In the genomic region with DNA sequence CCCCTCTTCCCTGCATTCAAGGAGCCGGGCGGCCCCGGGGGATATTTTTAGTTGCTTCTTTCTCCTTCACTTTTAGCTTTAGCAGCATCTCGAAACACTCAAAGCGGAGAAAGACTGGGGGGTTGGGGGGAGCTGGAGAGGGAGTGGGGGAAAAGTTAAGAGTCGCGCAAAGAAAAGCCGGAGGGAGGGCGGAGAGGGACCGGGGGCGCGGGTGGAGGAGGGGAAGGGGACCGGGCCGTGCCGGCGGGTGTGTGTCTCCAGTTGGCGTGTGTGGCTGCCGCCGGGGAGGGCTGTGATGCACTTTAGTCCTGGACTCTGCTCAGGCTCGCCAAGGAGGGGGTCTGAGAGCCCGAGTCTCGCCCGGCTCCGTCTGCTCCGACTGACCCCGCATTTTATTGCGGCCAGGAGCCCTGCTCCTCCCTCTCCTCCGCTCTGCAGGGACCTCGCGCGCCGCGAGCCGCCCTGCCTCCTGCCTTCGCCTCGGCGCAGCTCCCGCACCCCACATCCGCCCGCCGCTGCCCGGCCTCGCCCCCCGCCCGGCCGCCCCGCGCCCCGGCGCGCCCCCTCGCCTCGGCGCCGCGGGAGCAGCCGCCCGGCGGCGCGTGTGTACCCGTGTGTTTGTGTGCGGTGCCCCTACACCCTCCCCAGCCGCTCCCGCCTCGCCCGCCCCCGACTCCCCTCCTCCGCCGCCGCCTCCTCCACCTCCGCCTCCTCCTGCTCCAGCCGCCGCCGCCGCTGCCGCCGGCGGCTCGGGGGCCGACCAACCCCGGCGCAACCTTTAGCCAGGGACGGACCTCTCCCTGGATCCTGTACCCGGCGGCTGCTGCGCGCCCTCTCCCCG, we compare ENCODE assay signal across 1 cellular context.
TF ChIP-seq lines count a peak whose summit lies in the region.

No MANE protein-coding gene starts in this region.

TF ChIP-seq in SK-N-SH, 30 proteins besides CTCF, POLR2A, EP300 and RAD21 (continued from another document):
- TF ChIP-seq, protein P1, sequence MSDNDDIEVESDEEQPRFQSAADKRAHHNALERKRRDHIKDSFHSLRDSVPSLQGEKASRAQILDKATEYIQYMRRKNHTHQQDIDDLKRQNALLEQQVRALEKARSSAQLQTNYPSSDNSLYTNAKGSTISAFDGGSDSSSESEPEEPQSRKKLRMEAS (IDR thresholded peaks at IDR 0.05; ENCODE audit: low read depth), result no peak; the same call in 1 of the 2 replicates
- TF ChIP-seq CHD2 (IDR thresholded peaks at IDR 0.05; ENCODE audit: low read length, partially characterized antibody), result peak; percentile 32
- TF ChIP-seq ELF1 (IDR thresholded peaks at IDR 0.05), result no peak
- TF ChIP-seq, protein P2, sequence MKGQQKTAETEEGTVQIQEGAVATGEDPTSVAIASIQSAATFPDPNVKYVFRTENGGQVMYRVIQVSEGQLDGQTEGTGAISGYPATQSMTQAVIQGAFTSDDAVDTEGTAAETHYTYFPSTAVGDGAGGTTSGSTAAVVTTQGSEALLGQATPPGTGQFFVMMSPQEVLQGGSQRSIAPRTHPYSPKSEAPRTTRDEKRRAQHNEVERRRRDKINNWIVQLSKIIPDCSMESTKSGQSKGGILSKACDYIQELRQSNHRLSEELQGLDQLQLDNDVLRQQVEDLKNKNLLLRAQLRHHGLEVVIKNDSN (IDR thresholded peaks at IDR 0.05; ENCODE audit: borderline replicate concordance, low read depth), result no peak; the same call in 1 of the 2 replicates
- no peak for TF ChIP-seq NFIC (IDR thresholded peaks at IDR 0.05; ENCODE audit: borderline replicate concordance)
- 0 out of 2 replicates have a peak, but pooled peaks have one; percentile 1 for TF ChIP-seq TCF12 (IDR thresholded peaks at IDR 0.05)
- no peak for TF ChIP-seq RCOR1 (IDR thresholded peaks at IDR 0.05; ENCODE audit: low read length)
- 0 out of 2 replicates have a peak, but pooled peaks have one; percentile 5 for TF ChIP-seq MXI1 (IDR thresholded peaks at IDR 0.05; ENCODE audit: low read depth, low read length)
- TF ChIP-seq RXRA (IDR thresholded peaks at IDR 0.05; ENCODE audit: borderline replicate concordance, low read depth), result no peak
- TF ChIP-seq FOXJ3 (CRISPR knock-in tag; IDR thresholded peaks at IDR 0.05), result no peak
- TF ChIP-seq GATA2 (CRISPR knock-in tag; IDR thresholded peaks at IDR 0.05), result no peak
- TF ChIP-seq JUND (IDR thresholded peaks at IDR 0.05), result no peak
- TF ChIP-seq, protein P3, sequence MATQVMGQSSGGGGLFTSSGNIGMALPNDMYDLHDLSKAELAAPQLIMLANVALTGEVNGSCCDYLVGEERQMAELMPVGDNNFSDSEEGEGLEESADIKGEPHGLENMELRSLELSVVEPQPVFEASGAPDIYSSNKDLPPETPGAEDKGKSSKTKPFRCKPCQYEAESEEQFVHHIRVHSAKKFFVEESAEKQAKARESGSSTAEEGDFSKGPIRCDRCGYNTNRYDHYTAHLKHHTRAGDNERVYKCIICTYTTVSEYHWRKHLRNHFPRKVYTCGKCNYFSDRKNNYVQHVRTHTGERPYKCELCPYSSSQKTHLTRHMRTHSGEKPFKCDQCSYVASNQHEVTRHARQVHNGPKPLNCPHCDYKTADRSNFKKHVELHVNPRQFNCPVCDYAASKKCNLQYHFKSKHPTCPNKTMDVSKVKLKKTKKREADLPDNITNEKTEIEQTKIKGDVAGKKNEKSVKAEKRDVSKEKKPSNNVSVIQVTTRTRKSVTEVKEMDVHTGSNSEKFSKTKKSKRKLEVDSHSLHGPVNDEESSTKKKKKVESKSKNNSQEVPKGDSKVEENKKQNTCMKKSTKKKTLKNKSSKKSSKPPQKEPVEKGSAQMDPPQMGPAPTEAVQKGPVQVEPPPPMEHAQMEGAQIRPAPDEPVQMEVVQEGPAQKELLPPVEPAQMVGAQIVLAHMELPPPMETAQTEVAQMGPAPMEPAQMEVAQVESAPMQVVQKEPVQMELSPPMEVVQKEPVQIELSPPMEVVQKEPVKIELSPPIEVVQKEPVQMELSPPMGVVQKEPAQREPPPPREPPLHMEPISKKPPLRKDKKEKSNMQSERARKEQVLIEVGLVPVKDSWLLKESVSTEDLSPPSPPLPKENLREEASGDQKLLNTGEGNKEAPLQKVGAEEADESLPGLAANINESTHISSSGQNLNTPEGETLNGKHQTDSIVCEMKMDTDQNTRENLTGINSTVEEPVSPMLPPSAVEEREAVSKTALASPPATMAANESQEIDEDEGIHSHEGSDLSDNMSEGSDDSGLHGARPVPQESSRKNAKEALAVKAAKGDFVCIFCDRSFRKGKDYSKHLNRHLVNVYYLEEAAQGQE (IDR thresholded peaks at IDR 0.05; ENCODE audit: low read depth, low read length), result no peak
